9 cellular contexts compared by ENCODE assay signal in genomic region chr16:84616515-84616914, GRCh38. TPM values are rescaled to one million over a fixed set of nuclear protein-coding genes. Genes with fewer than 3 reads are reported as not detected.
DNase-seq lines count a peak whose midpoint lies in the region; ATAC-seq and TF ChIP-seq lines count a peak whose summit lies in the region.
"Had no signal": no experiment of that assay in that cellular context is flagged by ENCODE, and none has a peak within 500 bp of the region (broad histone marks: within the 10 kb centered on the region; RNA-seq: fewer than 3 reads in every experiment).

No MANE protein-coding gene starts in this region.

- H3K4me3 ChIP-seq in epithelial cell of esophagus (ENCODE audit: low read length) (peak overlapping the region; percentile 65), prostate gland (peak overlapping the region; percentile 66 to 67)

- no peak for ATAC-seq in HG03135 (IDR thresholded peaks at IDR 0.05; ENCODE audit: unreplicated experiment)

- no peaks in the 10 kb centered on the region for H3K27me3 ChIP-seq in prostate gland (replicated peaks; ENCODE audit: insufficient read depth)

- H3K27ac ChIP-seq in prostate gland: no peak overlapping the region

- intact Hi-C loops in prostate gland (cut with DNase I): loop anchor here (5.0 kb wide), 1 partner anchor 84 kb away; no protein-coding TSS in a partner anchor

- no peak for TF ChIP-seq CTCF in epithelial cell of esophagus (IDR thresholded peaks at IDR 0.05; ENCODE audit: insufficient read depth, low read depth, low read length, missing control alignments)
- TF ChIP-seq CTCF in prostate gland (IDR thresholded peaks at IDR 0.05): no peak

- no peaks in the 10 kb centered on the region for H3K36me3 ChIP-seq in prostate gland

- TF ChIP-seq POLR2A in prostate gland (IDR thresholded peaks at IDR 0.05): no peak

- H3K4me1 ChIP-seq in prostate gland (replicated peaks): peaks cover 9% of the 10 kb centered on the region

- DNase-seq in NCI-H1417 (lab: John Stamatoyannopoulos, UW): peak; percentile 22 to 54 (median 31)
- DNase-seq in NCI-H1417 treated with DMSO at 0.1 percent for 48 hours (lab: John Stamatoyannopoulos, UW): no peak
- peak; percentile 54 for DNase-seq in RPMI7951 (ENCODE audit: low read depth)
- DNase-seq in epithelial cell of esophagus (ENCODE audit: low read depth): peak; percentile 34
- DNase-seq in prostate gland (ENCODE audit: low spot score): no peak
- DNase-seq in NCI-H2196 (lab: John Stamatoyannopoulos, UW; ENCODE audit: unreplicated experiment): no peak
- DNase-seq in SHP77 (lab: John Stamatoyannopoulos, UW): no peak
- DNase-seq: DND-41 had no signal

- WGBS in prostate gland: 35% methylated on average over 13 of the region's 13 CpGs

- H3K9me3 ChIP-seq in prostate gland: no peaks in the 10 kb centered on the region

RNA-seq across cellular contexts. Expression of gene COTL1, which starts 1.4 kb away (rescaled TPM):
- 168 and 172 TPM in 2 replicates for total RNA-seq in RPMI7951 (2014; rRNA removed; shearing (Covaris generic))
- 100 to 1,000 TPM in 1 of 2 donors, 10 to 100 TPM in 1; 46.8 to 110 TPM for total RNA-seq in prostate gland

RNA-seq across cellular contexts. Expression of gene KLHL36, which starts 31.8 kb away (rescaled TPM):
- 28.4 and 39.2 TPM in 2 replicates for total RNA-seq in RPMI7951 (2014; rRNA removed; shearing (Covaris generic))
- total RNA-seq in prostate gland: 100 to 1,000 TPM in 1 of 2 donors, 10 to 100 TPM in 1; 57.1 to 106 TPM

Comparison
In these comparisons a context has a peak if more than half of its experiments do, and no peak if none do; other contexts are left out.
1. DNase-seq: peak in NCI-H1417 (3 of 3), RPMI7951 (single experiment) and epithelial cell of esophagus (single experiment); none in NCI-H1417 treated with DMSO at 0.1 percent for 48 hours (single experiment), prostate gland (single experiment), NCI-H2196 (single experiment) and SHP77 (0 of 2).